In genomic region chr3:50600841-50601591, GRCh38 we compare ENCODE assay signal across 1 cellular context.
A peak's percentile ranks its signal among the peaks of the same experiment; 100 is the strongest.
TF ChIP-seq lines count a peak whose summit lies in the region.

No MANE protein-coding gene starts in this region.

TF ChIP-seq in HepG2, 621 proteins besides CTCF, POLR2A, EP300 and RAD21 (continued from another document and continues in another):
- TF ChIP-seq ZHX2 (IDR thresholded peaks at IDR 0.05; ENCODE audit: low read depth): 0 out of 2 replicates have a peak, but pooled peaks have one; percentile 26
- TF ChIP-seq ZHX2 (CRISPR knock-in tag; IDR thresholded peaks at IDR 0.05; ENCODE audit: borderline replicate concordance): no peak
- peak; percentile 77; the same call in 1 of the 2 replicates for TF ChIP-seq KDM6A (CRISPR knock-in tag; IDR thresholded peaks at IDR 0.05; ENCODE audit: low read depth)
- no peak for TF ChIP-seq ZNF773 (CRISPR knock-in tag; IDR thresholded peaks at IDR 0.05; ENCODE audit: borderline replicate concordance)
- TF ChIP-seq ZMYM4 (CRISPR knock-in tag; IDR thresholded peaks at IDR 0.05): peak; percentile 78
- TF ChIP-seq DZIP1 (CRISPR knock-in tag; IDR thresholded peaks at IDR 0.05): 0 out of 2 replicates have a peak, but pooled peaks have one; percentile 42
- TF ChIP-seq ZNF510 (CRISPR knock-in tag; IDR thresholded peaks at IDR 0.05; ENCODE audit: low read depth): no peak
- peak; percentile 78; the same call in 1 of the 2 replicates for TF ChIP-seq MIER3 (CRISPR knock-in tag; IDR thresholded peaks at IDR 0.05; ENCODE audit: borderline replicate concordance)
- peak; percentile 66 for TF ChIP-seq MIER2 (CRISPR knock-in tag; IDR thresholded peaks at IDR 0.05)
- TF ChIP-seq ZNF121 (CRISPR knock-in tag; IDR thresholded peaks at IDR 0.05): peak; percentile 45
- TF ChIP-seq ZNF138 (CRISPR knock-in tag; IDR thresholded peaks at IDR 0.05; ENCODE audit: low read depth): peak; percentile 71; the same call in 1 of the 2 replicates
- 0 out of 2 replicates have a peak, but pooled peaks have one; percentile 8 for TF ChIP-seq SMYD3 (CRISPR knock-in tag; IDR thresholded peaks at IDR 0.05)
- TF ChIP-seq RXRB (CRISPR knock-in tag; IDR thresholded peaks at IDR 0.05; ENCODE audit: borderline replicate concordance): peak; percentile 93
- TF ChIP-seq ZNF761 (CRISPR knock-in tag; conservative IDR thresholded peaks at IDR 0.05): peak; percentile 61; the same call in 1 of the 2 replicates
- peak; percentile 40; the same call in 1 of the 2 replicates for TF ChIP-seq HOXA5 (CRISPR knock-in tag; IDR thresholded peaks at IDR 0.05)
- peak; percentile 64; the same call in 1 of the 2 replicates for TF ChIP-seq NR2F2 (IDR thresholded peaks at IDR 0.05; ENCODE audit: borderline replicate concordance, low read depth)
- TF ChIP-seq ZNF562 (CRISPR knock-in tag; IDR thresholded peaks at IDR 0.05; ENCODE audit: borderline replicate concordance): no peak
- TF ChIP-seq ZFP1 (CRISPR knock-in tag; IDR thresholded peaks at IDR 0.05): no peak
- TF ChIP-seq RNF2 (conservative IDR thresholded peaks at IDR 0.05; ENCODE audit: low read depth): 0 out of 2 replicates have a peak, but pooled peaks have one; percentile 36
- peak; percentile 66; the same call in 1 of the 2 replicates for TF ChIP-seq NCOR1 (IDR thresholded peaks at IDR 0.05; ENCODE audit: borderline replicate concordance, low read length)
- TF ChIP-seq TCF7L2 (IDR thresholded peaks at IDR 0.05; ENCODE audit: low read depth, low read length): no peak
- TF ChIP-seq ZNF556 (CRISPR knock-in tag; IDR thresholded peaks at IDR 0.05; ENCODE audit: borderline replicate concordance): no peak
- no peak for TF ChIP-seq ZNF513 (CRISPR knock-in tag; conservative IDR thresholded peaks at IDR 0.05)
- TF ChIP-seq ZBTB2 (CRISPR knock-in tag; IDR thresholded peaks at IDR 0.05; ENCODE audit: low read depth): no peak
- 0 out of 2 replicates have a peak, but pooled peaks have one; percentile 38 for TF ChIP-seq ZSCAN20 (CRISPR knock-in tag; IDR thresholded peaks at IDR 0.05; ENCODE audit: borderline replicate concordance)
- TF ChIP-seq ZNF468 (CRISPR knock-in tag; IDR thresholded peaks at IDR 0.05): no peak
- TF ChIP-seq HOXA3 (CRISPR knock-in tag; IDR thresholded peaks at IDR 0.05): peak; percentile 84
- TF ChIP-seq MTERF4 (CRISPR knock-in tag; IDR thresholded peaks at IDR 0.05): peak; percentile 70; the same call in 1 of the 2 replicates
- TF ChIP-seq BRD4 (CRISPR knock-in tag; IDR thresholded peaks at IDR 0.05): peak; percentile 61; the same call in 1 of the 2 replicates
- peak; percentile 60; the same call in 1 of the 2 replicates for TF ChIP-seq GABPB1 (CRISPR knock-in tag; IDR thresholded peaks at IDR 0.05)
- TF ChIP-seq ZNF264 (CRISPR knock-in tag; IDR thresholded peaks at IDR 0.05): peak; percentile 86; the same call in 1 of the 2 replicates
- TF ChIP-seq BRF2 (CRISPR knock-in tag; IDR thresholded peaks at IDR 0.05): no peak
- TF ChIP-seq RORA (CRISPR knock-in tag; IDR thresholded peaks at IDR 0.05): no peak
- peak; percentile 57; the same call in 1 of the 2 replicates for TF ChIP-seq NFKB2 (CRISPR knock-in tag; IDR thresholded peaks at IDR 0.05; ENCODE audit: borderline replicate concordance)
- no peak; the same call in 1 of the 2 replicates for TF ChIP-seq ADNP (CRISPR knock-in tag; IDR thresholded peaks at IDR 0.05)
- no peak; the same call in 1 of the 2 replicates for TF ChIP-seq SMC3 (IDR thresholded peaks at IDR 0.05; ENCODE audit: low read length)
- no peak for TF ChIP-seq LCORL (IDR thresholded peaks at IDR 0.05)
- peak; percentile 93 for TF ChIP-seq LCORL (CRISPR knock-in tag; IDR thresholded peaks at IDR 0.05)
- TF ChIP-seq RNF219 (CRISPR knock-in tag; IDR thresholded peaks at IDR 0.05): no peak
- peak; percentile 77; the same call in 1 of the 2 replicates for TF ChIP-seq EED (CRISPR knock-in tag; IDR thresholded peaks at IDR 0.05)
- no peak for TF ChIP-seq ZNF253 (CRISPR knock-in tag; IDR thresholded peaks at IDR 0.05; ENCODE audit: borderline replicate concordance)
- peak; percentile 79 for TF ChIP-seq ATF2 (CRISPR knock-in tag; IDR thresholded peaks at IDR 0.05)
- peak; percentile 32 for TF ChIP-seq YY1 (IDR thresholded peaks at IDR 0.05; ENCODE audit: insufficient read depth, insufficient replicate concordance, low read depth, low read length)
- TF ChIP-seq ZBTB1 (CRISPR knock-in tag; IDR thresholded peaks at IDR 0.05; ENCODE audit: borderline replicate concordance): no peak
- TF ChIP-seq TRIM24 (CRISPR knock-in tag; IDR thresholded peaks at IDR 0.05): no peak
- peak; percentile 91 for TF ChIP-seq MED1 (CRISPR knock-in tag; IDR thresholded peaks at IDR 0.05)
